In genomic region chr15:65942436-65942835, GRCh38 we compare ENCODE assay signal across 20 cellular contexts.
DNase-seq lines count a peak whose midpoint lies in the region; ATAC-seq and TF ChIP-seq lines count a peak whose summit lies in the region.
"Had no signal": no experiment of that assay in that cellular context is flagged by ENCODE, and none has a peak within 500 bp of the region (broad histone marks: within the 10 kb centered on the region; RNA-seq: fewer than 3 reads in every experiment).

No MANE protein-coding gene starts in this region.

- peak; percentile 20 for DNase-seq in activated CD4-positive, alpha-beta T cell treated with anti-CD3 and anti-CD28 coated beads for 36 hours
- no peak for DNase-seq in activated CD4-positive, alpha-beta T cell treated with anti-CD3 and anti-CD28 coated beads, Interleukin-2, amount 50 U/mL, for 4 hours
- peak; percentile 19 for DNase-seq in DND-41
- DNase-seq in T-helper 2 cell treated with Interferon-gamma antibody and Interleukin-4, amounts not matched to agents 5 μg/mL and 100 μg/mL, for 36 hours (ENCODE audit: low spot score): peak; percentile 44
- peak; percentile 21 for DNase-seq in choroid plexus epithelial cell (ENCODE audit: low read depth)
- DNase-seq in GM23248: no peak
- DNase-seq in activated gamma-delta T cell (lab: John Stamatoyannopoulos, UW): no peak
- DNase-seq: activated B cell treated with CpG ODN at 0.5 μM for 24 hours; activated CD8-positive, alpha-beta memory T cell treated with anti-CD3 and anti-CD28 coated beads, Interleukin-2, amount 50 U/mL, for 4 hours; activated gamma-delta T cell treated with Interleukin-2 at 50 U/mL for 16 hours; Calu3; GOT3; head of caudate nucleus; naive thymus-derived CD4-positive, alpha-beta T cell; NCI-H2107; T-helper 9 cell; upper lobe of left lung had no signal

- H3K79me2 ChIP-seq in DND-41 (ENCODE audit: insufficient read depth, low read length) (no peaks in the 10 kb centered on the region), GM23248 (ENCODE audit: insufficient read depth) (no peaks in the 10 kb centered on the region)

- no peaks in the 10 kb centered on the region for H3K36me3 ChIP-seq in DND-41 (ENCODE audit: insufficient read depth, low read length)
- H3K36me3 ChIP-seq in GM23248 (ENCODE audit: low read depth): no peaks in the 10 kb centered on the region
- H3K36me3 ChIP-seq: right atrium auricular region, upper lobe of left lung had no signal

- no peak for TF ChIP-seq CTCF in DND-41 (IDR thresholded peaks at IDR 0.05; ENCODE audit: borderline replicate concordance, extremely low read depth, low read length, poor library complexity, severe bottlenecking)
- no peak for TF ChIP-seq CTCF in choroid plexus epithelial cell (conservative IDR thresholded peaks at IDR 0.05; ENCODE audit: low read depth, low read length)

- WGBS in GM23248 (ENCODE audit: low coverage in 1 of 2, low lambda C conversion rate in 2 of 2, missing lambda C conversion rate in 2 of 2), 2 experiments: 85 to 90% methylated on average over 4 of the region's 4 CpGs

- H3K36me3 Mint-ChIP-seq in activated CD4-positive, alpha-beta T cell treated with anti-CD3 and anti-CD28 coated beads for 36 hours (ENCODE audit: low read depth): no peaks in the 10 kb centered on the region
- no peaks in the 10 kb centered on the region for H3K36me3 Mint-ChIP-seq in T-helper 2 cell treated with Interferon-gamma antibody and Interleukin-4, amounts not matched to agents 5 μg/mL and 100 μg/mL, for 36 hours (ENCODE audit: low read depth)
- H3K36me3 Mint-ChIP-seq: naive thymus-derived CD4-positive, alpha-beta T cell had no signal

- no peak overlapping the region for H3K4me3 ChIP-seq in DND-41 (ENCODE audit: low read depth in 1 of 2, low read length in 2 of 2)
- no peak overlapping the region for H3K4me3 ChIP-seq in choroid plexus epithelial cell (ENCODE audit: low read depth, low read length)
- no peak overlapping the region for H3K4me3 ChIP-seq in GM23248
- H3K4me3 ChIP-seq: A549, right atrium auricular region, upper lobe of left lung had no signal

- H3K4me1 ChIP-seq in DND-41 (ENCODE audit: insufficient read depth, low read length): no peaks in the 10 kb centered on the region
- H3K4me1 ChIP-seq in GM23248 (ENCODE audit: insufficient read depth): peaks cover 24% of the 10 kb centered on the region
- H3K4me1 ChIP-seq: right atrium auricular region had no signal

- H2AFZ ChIP-seq in DND-41 (ENCODE audit: low read depth, low read length) (no peak overlapping the region), GM23248 (no peak overlapping the region)

- no peak overlapping the region for H3K9ac ChIP-seq in DND-41 (ENCODE audit: low read depth, low read length)
- no peak overlapping the region for H3K9ac ChIP-seq in GM23248

- H3K27me3 Mint-ChIP-seq in activated CD4-positive, alpha-beta T cell treated with anti-CD3 and anti-CD28 coated beads for 36 hours: no peaks in the 10 kb centered on the region
- peaks cover 24% of the 10 kb centered on the region for H3K27me3 Mint-ChIP-seq in T-helper 2 cell treated with Interferon-gamma antibody and Interleukin-4, amounts not matched to agents 5 μg/mL and 100 μg/mL, for 36 hours (ENCODE audit: low read depth)

- CTCF ChIA-PET in activated CD4-positive, alpha-beta T cell treated with anti-CD3 and anti-CD28 coated beads for 36 hours (lab: Charles Lee): interaction anchor here (0.6 kb wide), 1 partner anchor 41 kb away, joined by 4 read pairs; no protein-coding TSS in a partner anchor

- no peak for ATAC-seq in activated CD4-positive, alpha-beta T cell treated with anti-CD3 and anti-CD28 coated beads for 36 hours
- peak; percentile 58; the same call in 2 of the 3 replicates for ATAC-seq in DND-41 (ENCODE audit: insufficient read depth, low read depth)
- no peak for ATAC-seq in HG03342 (IDR thresholded peaks at IDR 0.05; ENCODE audit: unreplicated experiment)
- ATAC-seq: A549; naive thymus-derived CD4-positive, alpha-beta T cell had no signal

- H3K4me3 Mint-ChIP-seq in activated CD4-positive, alpha-beta T cell treated with anti-CD3 and anti-CD28 coated beads for 36 hours: no peak overlapping the region
- peak overlapping the region; percentile 8 for H3K4me3 Mint-ChIP-seq in T-helper 2 cell treated with Interferon-gamma antibody and Interleukin-4, amounts not matched to agents 5 μg/mL and 100 μg/mL, for 36 hours
- H3K4me3 Mint-ChIP-seq: activated B cell treated with CpG ODN at 0.5 μM for 24 hours had no signal

- H3K27ac Mint-ChIP-seq in activated CD4-positive, alpha-beta T cell treated with anti-CD3 and anti-CD28 coated beads for 36 hours: no peak overlapping the region
- no peak overlapping the region for H3K27ac Mint-ChIP-seq in T-helper 2 cell treated with Interferon-gamma antibody and Interleukin-4, amounts not matched to agents 5 μg/mL and 100 μg/mL, for 36 hours
- H3K27ac Mint-ChIP-seq: activated B cell treated with CpG ODN at 0.5 μM for 24 hours; naive thymus-derived CD4-positive, alpha-beta T cell had no signal

- in situ Hi-C loops in GM23248 (cut with MboI): no loop called here

- H4K20me1 ChIP-seq in DND-41 (ENCODE audit: insufficient read depth, low read length): no peaks in the 10 kb centered on the region
- H4K20me1 ChIP-seq in GM23248 (ENCODE audit: insufficient read depth): no peaks in the 10 kb centered on the region

- peaks cover 5% of the 10 kb centered on the region for H3K4me1 Mint-ChIP-seq in activated CD4-positive, alpha-beta T cell treated with anti-CD3 and anti-CD28 coated beads for 36 hours
- peaks cover 14% of the 10 kb centered on the region for H3K4me1 Mint-ChIP-seq in T-helper 2 cell treated with Interferon-gamma antibody and Interleukin-4, amounts not matched to agents 5 μg/mL and 100 μg/mL, for 36 hours (ENCODE audit: low read depth)
- H3K4me1 Mint-ChIP-seq: activated B cell treated with CpG ODN at 0.5 μM for 24 hours had no signal

- no peaks in the 10 kb centered on the region for H3K9me2 ChIP-seq in GM23248 (ENCODE audit: insufficient read depth)

- POLR2A ChIA-PET in activated CD4-positive, alpha-beta T cell treated with anti-CD3 and anti-CD28 coated beads for 36 hours (lab: Charles Lee): interaction anchor here (0.6 kb wide), 1 partner anchor 65 kb away, joined by 3 read pairs; no protein-coding TSS in a partner anchor

- peaks cover 11% of the 10 kb centered on the region for H3F3A ChIP-seq in GM23248 (ENCODE audit: insufficient read depth)

- H3K4me2 ChIP-seq in DND-41 (ENCODE audit: insufficient read depth, low read length) (no peak overlapping the region), GM23248 (ENCODE audit: unreplicated experiment) (no peak overlapping the region)
- H3K4me2 ChIP-seq: A549 had no signal

- H3K27me3 ChIP-seq in DND-41 (ENCODE audit: insufficient read depth, low read length, poor library complexity) (no peaks in the 10 kb centered on the region), GM23248 (replicated peaks; ENCODE audit: insufficient read depth) (peaks cover 7% of the 10 kb centered on the region)
- H3K27me3 ChIP-seq: right atrium auricular region, upper lobe of left lung had no signal

- intact Hi-C loops in activated CD4-positive, alpha-beta T cell treated with anti-CD3 and anti-CD28 coated beads for 36 hours (cut with DNase I, micrococcal nuclease): no loop called here

- H3K9me3 ChIP-seq in DND-41 (ENCODE audit: insufficient read depth, low read length, severe bottlenecking): no peaks in the 10 kb centered on the region
- H3K9me3 ChIP-seq in GM23248 (ENCODE audit: low read depth): no peaks in the 10 kb centered on the region
- H3K9me3 ChIP-seq: A549, right atrium auricular region, upper lobe of left lung had no signal

- H3K9me3 Mint-ChIP-seq in activated CD4-positive, alpha-beta T cell treated with anti-CD3 and anti-CD28 coated beads for 36 hours (ENCODE audit: low read depth): no peaks in the 10 kb centered on the region
- no peaks in the 10 kb centered on the region for H3K9me3 Mint-ChIP-seq in T-helper 2 cell treated with Interferon-gamma antibody and Interleukin-4, amounts not matched to agents 5 μg/mL and 100 μg/mL, for 36 hours
- H3K9me3 Mint-ChIP-seq: activated B cell treated with CpG ODN at 0.5 μM for 24 hours; naive thymus-derived CD4-positive, alpha-beta T cell had no signal

- H3K27ac ChIP-seq in DND-41 (ENCODE audit: low read length): no peak overlapping the region
- no peak overlapping the region for H3K27ac ChIP-seq in GM23248
- H3K27ac ChIP-seq: right atrium auricular region, upper lobe of left lung had no signal

Comparison
In these comparisons a context has a peak if more than half of its experiments do, and no peak if none do; other contexts are left out.
1. DNase-seq: peak in activated CD4-positive, alpha-beta T cell treated with anti-CD3 and anti-CD28 coated beads for 36 hours (single experiment), DND-41 (single experiment), T-helper 2 cell treated with Interferon-gamma antibody and Interleukin-4, amounts not matched to agents 5 μg/mL and 100 μg/mL, for 36 hours (single experiment) and choroid plexus epithelial cell (single experiment); none in activated CD4-positive, alpha-beta T cell treated with anti-CD3 and anti-CD28 coated beads, Interleukin-2, amount 50 U/mL, for 4 hours (0 of 2), GM23248 (single experiment) and activated gamma-delta T cell (single experiment).